ENCODE assay signal across 8 cellular contexts in genomic region chr12:109461049-109461845, GRCh38. TPM values are rescaled to one million over a fixed set of nuclear protein-coding genes. Genes with fewer than 3 reads are reported as not detected.
DNase-seq lines count a peak whose midpoint lies in the region; ATAC-seq, FAIRE-seq and TF ChIP-seq lines count a peak whose summit lies in the region.

No MANE protein-coding gene starts in this region.

- H3K27me3 ChIP-seq in GM23338 (ENCODE audit: insufficient read depth) (no peaks in the 10 kb centered on the region), esophagus squamous epithelium (no peaks in the 10 kb centered on the region)

- H3K36me3 ChIP-seq in GM23338 (ENCODE audit: insufficient read depth) = peaks cover 12% of the 10 kb centered on the region
- H3K36me3 ChIP-seq in esophagus squamous epithelium = peaks cover 9 to 58% (median 19%) of the 10 kb centered on the region in 3 donors

- FAIRE-seq in RCC 7860 (lab: Jason Lieb, UNC) = no peak

- WGBS in esophagus squamous epithelium, 2 donors = 58 to 79% methylated on average over 7 to 8 of the region's 8 CpGs

- intact Hi-C loops in esophagus squamous epithelium (cut with DNase I) = no loop called here

- H3K27ac ChIP-seq in GM23338 (ENCODE audit: low read depth) (peak overlapping the region; percentile 89), esophagus squamous epithelium (peak overlapping the region; percentile 84 to 98 (median 92))

- H3K9me3 ChIP-seq in esophagus squamous epithelium = no peaks in the 10 kb centered on the region

- H3K4me3 Mint-ChIP-seq in GM23338 (no peak overlapping the region; the same call in 2 of the 3 replicates), osteocyte (ENCODE audit: unreplicated experiment) (peak overlapping the region; percentile 18)

- ATAC-seq in GM23338 (no peak), GM18873 (IDR thresholded peaks at IDR 0.05; ENCODE audit: low FRiP score, unreplicated experiment) (no peak), HG03196 (IDR thresholded peaks at IDR 0.05; ENCODE audit: unreplicated experiment) (no peak)

- peaks cover 90% of the 10 kb centered on the region for H3K4me1 Mint-ChIP-seq in GM23338
- peaks cover 83% of the 10 kb centered on the region for H3K4me1 Mint-ChIP-seq in osteocyte (ENCODE audit: unreplicated experiment)

- no peak overlapping the region for H2AFZ ChIP-seq in GM23338

- H3K27ac Mint-ChIP-seq in GM23338 (peak overlapping the region; percentile 90), osteocyte (ENCODE audit: unreplicated experiment) (peak overlapping the region; percentile 94)

- no peak for TF ChIP-seq POLR2A in esophagus squamous epithelium (IDR thresholded peaks at IDR 0.05)

- H3K9me2 ChIP-seq in GM23338 (ENCODE audit: insufficient read depth) = no peaks in the 10 kb centered on the region

- peaks cover 11% of the 10 kb centered on the region; the same call in 1 of the 2 replicates for H3F3A ChIP-seq in GM23338 (replicated peaks; ENCODE audit: low read depth)

- DNase-seq in GM23338 (ENCODE audit: low spot score) (no peak), RCC 7860 (ENCODE audit: low spot score) (peak; percentile 65), esophagus squamous epithelium (lab: John Stamatoyannopoulos, UW) (no peak), osteocyte (ENCODE audit: extremely low spot score, unreplicated experiment) (no peak), putamen (ENCODE audit: low spot score) (no peak), NCI-H187 (lab: John Stamatoyannopoulos, UW) (no peak)

- peaks cover 88% of the 10 kb centered on the region for H3K79me2 ChIP-seq in GM23338 (replicated peaks; ENCODE audit: insufficient read depth)

- peak overlapping the region; percentile 50 for H3K4me2 ChIP-seq in GM23338

- H3K27me3 Mint-ChIP-seq in GM23338 (ENCODE audit: insufficient read depth, low read depth, poor library complexity) (peaks cover 13% of the 10 kb centered on the region), osteocyte (ENCODE audit: unreplicated experiment) (no peaks in the 10 kb centered on the region)

- H3K4me3 ChIP-seq in GM23338 = no peak overlapping the region; the same call in 1 of the 2 replicates
- no peak overlapping the region for H3K4me3 ChIP-seq in esophagus squamous epithelium

- H3K4me1 ChIP-seq in GM23338 (ENCODE audit: insufficient read depth) (peaks cover 84% of the 10 kb centered on the region), esophagus squamous epithelium (peaks cover 41 to 92% (median 78%) of the 10 kb centered on the region in 3 donors)

- TF ChIP-seq CTCF in GM23338 (conservative IDR thresholded peaks at IDR 0.05; ENCODE audit: low read depth in 2 of 2) (no peak), esophagus squamous epithelium (IDR thresholded peaks at IDR 0.05) (no peak), osteocyte (IDR thresholded peaks at IDR 0.05) (no peak)

- peaks cover 9% of the 10 kb centered on the region; the same call in 1 of the 2 replicates for H4K20me1 ChIP-seq in GM23338 (replicated peaks; ENCODE audit: insufficient read depth)

- H3K9me3 Mint-ChIP-seq in GM23338 = no peaks in the 10 kb centered on the region
- H3K9me3 Mint-ChIP-seq in osteocyte (ENCODE audit: unreplicated experiment) = no peaks in the 10 kb centered on the region

- H3K36me3 Mint-ChIP-seq in GM23338 (ENCODE audit: low read depth) (peaks cover 29% of the 10 kb centered on the region), osteocyte (ENCODE audit: unreplicated experiment) (peaks cover 29% of the 10 kb centered on the region)

TF ChIP-seq in GM23338, 12 proteins besides CTCF, POLR2A, EP300 and RAD21 (continues in another document):
- TF ChIP-seq ZNF462 (CRISPR knock-in tag; IDR thresholded peaks at IDR 0.05) (no peak), ZNF331 (CRISPR knock-in tag; IDR thresholded peaks at IDR 0.05; ENCODE audit: low read depth) (no peak), CREB1 (CRISPR knock-in tag; IDR thresholded peaks at IDR 0.05; ENCODE audit: low read depth) (no peak), POLR2AphosphoS5 (IDR thresholded peaks at IDR 0.05; ENCODE audit: low read depth) (no peak), JUNB (IDR thresholded peaks at IDR 0.05; ENCODE audit: unreplicated experiment) (no peak)

RNA-seq across cellular contexts. Expression of gene KCTD10, which starts 15.9 kb away (rescaled TPM):
- total RNA-seq in GM23338 (2014; rRNA removed; shearing (Covaris generic)) = 45.2 and 56.2 TPM in 2 replicates
- polyA plus RNA-seq in GM23338 (2016; fragmentation: Nextera tagmentation; extraction: Ambion mirVana) = 15.8 and 16.8 TPM in 2 replicates
- total RNA-seq in esophagus squamous epithelium (10 to 100 TPM; 31.5 to 62.8 (median 46.5) TPM), osteocyte (43.1 and 43.5 TPM in 2 replicates)

RNA-seq across cellular contexts. Expression of gene UBE3B, which starts 16.2 kb away (rescaled TPM):
- 20.7 and 20.8 TPM in 2 replicates for total RNA-seq in GM23338 (2014; rRNA removed; shearing (Covaris generic))
- polyA plus RNA-seq in GM23338 (2016; fragmentation: Nextera tagmentation; extraction: Ambion mirVana) = 20.8 and 26.8 TPM in 2 replicates
- total RNA-seq in esophagus squamous epithelium = 10 to 100 TPM; 31.7 to 48.7 (median 37.6) TPM
- 33.0 and 37.0 TPM in 2 replicates for total RNA-seq in osteocyte
